12 cellular contexts compared by ENCODE assay signal in the genomic region with DNA sequence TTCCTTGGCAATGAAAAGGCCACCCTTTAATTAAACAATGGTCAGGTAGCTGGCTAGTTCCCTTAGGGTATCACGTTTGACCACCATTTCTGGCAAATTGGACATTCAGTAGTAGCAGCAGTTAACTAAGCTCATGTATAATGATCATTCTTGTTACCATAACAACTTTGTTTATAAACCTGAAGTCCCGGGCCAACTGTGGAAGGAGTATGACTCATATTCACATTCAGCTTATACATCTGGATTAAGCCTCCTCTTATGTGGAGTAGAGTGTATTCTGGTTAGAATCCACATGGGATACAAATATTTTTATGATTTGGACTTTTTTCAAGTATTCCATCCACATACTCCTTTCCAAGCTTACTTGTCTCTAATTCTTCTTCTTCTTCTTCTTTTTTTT.
A peak's percentile ranks its signal among the peaks of the same experiment; 100 is the strongest.
DNase-seq lines count a peak whose midpoint lies in the region; ATAC-seq and TF ChIP-seq lines count a peak whose summit lies in the region.
"Had no signal": no experiment of that assay in that cellular context is flagged by ENCODE, and none has a peak within 500 bp of the region (broad histone marks: within the 10 kb centered on the region; RNA-seq: fewer than 3 reads in every experiment).

No MANE protein-coding gene starts in this region.

- no peaks in the 10 kb centered on the region for H3K27me3 ChIP-seq in Karpas-422 (ENCODE audit: low read length)

- H3K4me1 ChIP-seq in Karpas-422 (ENCODE audit: low read length): no peaks in the 10 kb centered on the region

- no peaks in the 10 kb centered on the region for H3K27me3 Mint-ChIP-seq in mesothelial cell of epicardium (ENCODE audit: low read depth)
- H3K27me3 Mint-ChIP-seq in activated T-helper 17 cell treated with anti-CD3 and anti-CD28 coated beads, Interleukin-2, amount 50 U/mL, for 72 hours: peaks cover 3% of the 10 kb centered on the region
- H3K27me3 Mint-ChIP-seq: dendritic cell treated with granulocyte-macrophage colony-stimulating factor and Interleukin-4, amounts not matched to agents 40 ng/mL and 50 ng/mL, for 4 days had no signal

- H3K27ac Mint-ChIP-seq in mesothelial cell of epicardium: peak overlapping the region; percentile 83
- no peak overlapping the region for H3K27ac Mint-ChIP-seq in activated T-helper 17 cell treated with anti-CD3 and anti-CD28 coated beads, Interleukin-2, amount 50 U/mL, for 72 hours
- H3K27ac Mint-ChIP-seq: dendritic cell treated with granulocyte-macrophage colony-stimulating factor and Interleukin-4, amounts not matched to agents 40 ng/mL and 50 ng/mL, for 4 days had no signal

- H3K79me2 ChIP-seq in Karpas-422 (ENCODE audit: low read length): no peaks in the 10 kb centered on the region

- H3K4me3 Mint-ChIP-seq in mesothelial cell of epicardium: no peak overlapping the region
- H3K4me3 Mint-ChIP-seq in activated T-helper 17 cell treated with anti-CD3 and anti-CD28 coated beads, Interleukin-2, amount 50 U/mL, for 72 hours: no peak overlapping the region
- H3K4me3 Mint-ChIP-seq: dendritic cell treated with granulocyte-macrophage colony-stimulating factor and Interleukin-4, amounts not matched to agents 40 ng/mL and 50 ng/mL, for 4 days had no signal

- H3K9ac ChIP-seq in Karpas-422 (ENCODE audit: low read length): no peak overlapping the region

- H3K9me3 ChIP-seq in Karpas-422 (ENCODE audit: low read length): no peaks in the 10 kb centered on the region

- no peaks in the 10 kb centered on the region for H3K36me3 ChIP-seq in Karpas-422 (ENCODE audit: insufficient read depth, low read length)

- no peak overlapping the region for H2AFZ ChIP-seq in Karpas-422 (ENCODE audit: low read length)

- H3K36me3 Mint-ChIP-seq in mesothelial cell of epicardium: no peaks in the 10 kb centered on the region
- no peaks in the 10 kb centered on the region for H3K36me3 Mint-ChIP-seq in activated T-helper 17 cell treated with anti-CD3 and anti-CD28 coated beads, Interleukin-2, amount 50 U/mL, for 72 hours (ENCODE audit: low read depth)

- H3K4me1 Mint-ChIP-seq in mesothelial cell of epicardium: no peaks in the 10 kb centered on the region
- no peaks in the 10 kb centered on the region for H3K4me1 Mint-ChIP-seq in activated T-helper 17 cell treated with anti-CD3 and anti-CD28 coated beads, Interleukin-2, amount 50 U/mL, for 72 hours

- no peaks in the 10 kb centered on the region for H3K9me2 ChIP-seq in Karpas-422 (replicated peaks; ENCODE audit: insufficient read depth, low read length)

- no peak overlapping the region for H3K27ac ChIP-seq in Karpas-422 (ENCODE audit: low read length)
- H3K27ac ChIP-seq: skin epidermis had no signal

- H3K9me3 Mint-ChIP-seq in mesothelial cell of epicardium: peaks cover 3% of the 10 kb centered on the region
- no peaks in the 10 kb centered on the region for H3K9me3 Mint-ChIP-seq in activated T-helper 17 cell treated with anti-CD3 and anti-CD28 coated beads, Interleukin-2, amount 50 U/mL, for 72 hours
- H3K9me3 Mint-ChIP-seq: dendritic cell treated with granulocyte-macrophage colony-stimulating factor and Interleukin-4, amounts not matched to agents 40 ng/mL and 50 ng/mL, for 4 days had no signal

- TF ChIP-seq CTCF in mesothelial cell of epicardium (IDR thresholded peaks at IDR 0.05; ENCODE audit: unreplicated experiment): no peak

- H4K20me1 ChIP-seq in Karpas-422 (ENCODE audit: insufficient read depth, low read depth, low read length): no peaks in the 10 kb centered on the region

- H3K4me3 ChIP-seq in Karpas-422 (ENCODE audit: low read length): no peak overlapping the region
- H3K4me3 ChIP-seq: skin epidermis had no signal

- DNase-seq in DMS53 (lab: John Stamatoyannopoulos, UW): peak; percentile 97
- DNase-seq in M059J (ENCODE audit: low read depth): peak; percentile 77
- peak; percentile 72 for DNase-seq in dedifferentiated amniotic fluid mesenchymal stem cell (ENCODE audit: extremely low spot score)
- no peak for DNase-seq in mesothelial cell of epicardium (ENCODE audit: low spot score in 2 of 2, unreplicated experiment in 2 of 2)
- DNase-seq in effector CD8-positive, alpha-beta T cell (lab: John Stamatoyannopoulos, UW): no peak
- DNase-seq in Karpas-422: no peak
- DNase-seq: activated effector memory CD4-positive, alpha-beta T cell treated with Interleukin-2 at 50 U/mL for 16 hours; Right ventricle myocardium superior had no signal

- no peak for ATAC-seq in activated T-helper 17 cell treated with anti-CD3 and anti-CD28 coated beads, Interleukin-2, amount 50 U/mL, for 72 hours (replicated peaks)
- ATAC-seq in HG03025 (IDR thresholded peaks at IDR 0.05; ENCODE audit: low FRiP score, unreplicated experiment): no peak

- no peak overlapping the region for H3K4me2 ChIP-seq in Karpas-422 (ENCODE audit: low read depth, low read length, poor library complexity, severe bottlenecking)

Comparison
In these comparisons a context has a peak if more than half of its experiments do, and no peak if none do; other contexts are left out.
1. DNase-seq: peak in DMS53 (single experiment), M059J (single experiment) and dedifferentiated amniotic fluid mesenchymal stem cell (single experiment); none in mesothelial cell of epicardium (0 of 2), effector CD8-positive, alpha-beta T cell (single experiment) and Karpas-422 (single experiment).